ENCODE assay signal across 9 cellular contexts in the genomic region with DNA sequence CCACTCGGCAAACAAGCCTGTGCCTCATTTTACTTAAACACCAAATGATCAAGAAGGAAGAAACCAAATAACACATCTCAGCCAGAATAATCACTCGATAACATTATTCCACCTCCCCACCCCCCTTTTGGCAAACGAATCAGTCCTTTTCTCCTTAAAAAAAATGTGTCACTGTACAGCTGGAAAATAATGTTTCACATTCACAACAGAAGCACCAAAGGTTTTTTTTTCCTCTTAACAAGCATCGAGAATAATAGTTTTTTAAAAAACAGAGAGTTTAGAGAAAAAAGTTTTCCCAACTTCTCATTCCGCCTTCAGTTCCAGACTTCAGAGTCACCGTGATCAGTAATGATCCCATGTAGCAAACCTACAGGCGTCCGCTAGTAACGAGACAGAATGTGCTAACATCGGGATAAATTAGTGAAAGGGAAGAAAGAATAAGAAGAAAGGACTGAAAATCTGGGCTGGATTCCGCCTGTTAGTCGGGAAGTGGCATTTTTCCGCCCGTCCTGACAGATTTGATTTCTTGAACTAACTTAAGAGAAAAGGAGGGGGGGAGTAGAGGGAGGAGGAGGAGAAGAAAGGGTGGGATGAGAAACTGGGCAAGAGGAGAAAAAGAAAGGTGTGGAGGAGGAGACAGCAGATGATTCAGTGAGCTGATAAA. TPM values are rescaled to one million over a fixed set of nuclear protein-coding genes. Genes with fewer than 3 reads are reported as not detected.
DNase-seq lines count a peak whose midpoint lies in the region; ATAC-seq and TF ChIP-seq lines count a peak whose summit lies in the region.
"Had no signal": no experiment of that assay in that cellular context is flagged by ENCODE, and none has a peak within 500 bp of the region (broad histone marks: within the 10 kb centered on the region; RNA-seq: fewer than 3 reads in every experiment).

A gene with protein sequence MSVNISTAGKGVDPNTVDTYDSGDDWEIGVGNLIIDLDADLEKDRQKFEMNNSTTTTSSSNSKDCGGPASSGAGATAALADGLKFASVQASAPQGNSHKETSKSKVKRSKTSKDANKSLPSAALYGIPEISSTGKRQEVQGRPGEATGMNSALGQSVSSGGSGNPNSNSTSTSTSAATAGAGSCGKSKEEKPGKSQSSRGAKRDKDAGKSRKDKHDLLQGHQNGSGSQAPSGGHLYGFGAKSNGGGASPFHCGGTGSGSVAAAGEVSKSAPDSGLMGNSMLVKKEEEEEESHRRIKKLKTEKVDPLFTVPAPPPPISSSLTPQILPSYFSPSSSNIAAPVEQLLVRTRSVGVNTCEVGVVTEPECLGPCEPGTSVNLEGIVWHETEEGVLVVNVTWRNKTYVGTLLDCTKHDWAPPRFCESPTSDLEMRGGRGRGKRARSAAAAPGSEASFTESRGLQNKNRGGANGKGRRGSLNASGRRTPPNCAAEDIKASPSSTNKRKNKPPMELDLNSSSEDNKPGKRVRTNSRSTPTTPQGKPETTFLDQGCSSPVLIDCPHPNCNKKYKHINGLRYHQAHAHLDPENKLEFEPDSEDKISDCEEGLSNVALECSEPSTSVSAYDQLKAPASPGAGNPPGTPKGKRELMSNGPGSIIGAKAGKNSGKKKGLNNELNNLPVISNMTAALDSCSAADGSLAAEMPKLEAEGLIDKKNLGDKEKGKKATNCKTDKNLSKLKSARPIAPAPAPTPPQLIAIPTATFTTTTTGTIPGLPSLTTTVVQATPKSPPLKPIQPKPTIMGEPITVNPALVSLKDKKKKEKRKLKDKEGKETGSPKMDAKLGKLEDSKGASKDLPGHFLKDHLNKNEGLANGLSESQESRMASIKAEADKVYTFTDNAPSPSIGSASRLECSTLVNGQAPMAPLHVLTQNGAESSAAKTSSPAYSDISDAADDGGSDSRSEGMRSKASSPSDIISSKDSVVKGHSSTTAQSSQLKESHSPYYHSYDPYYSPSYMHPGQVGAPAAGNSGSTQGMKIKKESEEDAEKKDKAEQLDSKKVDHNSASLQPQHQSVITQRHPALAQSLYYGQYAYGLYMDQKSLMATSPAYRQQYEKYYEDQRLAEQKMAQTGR (N-terminal part only) (minus strand): TSS at position 388 of the 664 bp plus-strand sequence. CDS start 1,650 bp downstream, outside the sequence.

- peak; percentile 52 for DNase-seq in NCI-H146 (lab: John Stamatoyannopoulos, UW)
- DNase-seq in NCI-H146 treated with DMSO at 0.1 percent for 48 hours (lab: John Stamatoyannopoulos, UW; ENCODE audit: unreplicated experiment) = no peak
- DNase-seq in NCI-H774 (lab: John Stamatoyannopoulos, UW) = peak; percentile 30
- DNase-seq in mammary epithelial cell = peak; percentile 73
- DNase-seq in kidney tubule cell (ENCODE audit: low spot score) = peak; percentile 87
- DNase-seq in stimulated activated naive CD8-positive, alpha-beta T cell treated with anti-CD3 and anti-CD28 coated beads, Interleukin-15, amount 100 ng/mL, for 72 hours = no peak
- no peak for DNase-seq in NCI-H510A treated with DMSO at 0.1 percent for 48 hours (lab: John Stamatoyannopoulos, UW)
- DNase-seq: DND-41 had no signal

- dilution Hi-C loops in mammary epithelial cell (cut with HindIII; ENCODE audit: low sequenced_read_pairs) = no loop called here

- H3K4me1 Mint-ChIP-seq in stimulated activated naive CD8-positive, alpha-beta T cell treated with anti-CD3 and anti-CD28 coated beads, Interleukin-15, amount 100 ng/mL, for 72 hours = peaks cover 36% of the 10 kb centered on the region

- H3K9ac ChIP-seq in mammary epithelial cell (ENCODE audit: insufficient read depth, low read length) = peak within 1 kb of the TSS; percentile 93

- 4% methylated on average over 14 of the region's 14 CpGs for WGBS in mammary epithelial cell (ENCODE audit: low coverage, missing lambda C conversion rate)

- peak within 1 kb of the TSS; percentile 76 for H2AFZ ChIP-seq in mammary epithelial cell (ENCODE audit: low read depth, low read length)

- no peak within 1 kb of the TSS for H3K27ac Mint-ChIP-seq in stimulated activated naive CD8-positive, alpha-beta T cell treated with anti-CD3 and anti-CD28 coated beads, Interleukin-15, amount 100 ng/mL, for 72 hours

- in situ Hi-C loops in mammary epithelial cell (cut with MboI; ENCODE audit: low sequenced_read_pairs in 2 of 2) = loop anchor here in 1 of 2 donors (10.0 to 25.0 kb wide), 3 partner anchors 102 to 666 kb away; no protein-coding TSS in a partner anchor

- peaks cover 32% of the 10 kb centered on the region for H3K4me1 ChIP-seq in mammary epithelial cell (ENCODE audit: insufficient read depth, low read length)

- H3K79me2 ChIP-seq in mammary epithelial cell (ENCODE audit: insufficient read depth, low read length) = peaks cover 31% of the 10 kb centered on the region

- H3K4me2 ChIP-seq in mammary epithelial cell (ENCODE audit: insufficient read depth, low read depth, low read length) = peak within 1 kb of the TSS; percentile 97

- H4K20me1 ChIP-seq in mammary epithelial cell (ENCODE audit: insufficient read depth, low read length) = no peaks in the 10 kb centered on the region

- ATAC-seq in stimulated activated naive CD8-positive, alpha-beta T cell treated with anti-CD3 and anti-CD28 coated beads, Interleukin-15, amount 100 ng/mL, for 72 hours = no peak
- ATAC-seq in HG02938 (IDR thresholded peaks at IDR 0.05; ENCODE audit: unreplicated experiment) = no peak

- H3K27me3 ChIP-seq in mammary epithelial cell (ENCODE audit: insufficient read depth, low read length) = no peaks in the 10 kb centered on the region

- BruUV-seq in mammary epithelial cell (replicated peaks; lab: Mats Ljungman, UMichigan) = TSS peak; percentile 31

- H3K27ac ChIP-seq in mammary epithelial cell (ENCODE audit: insufficient read depth, low read depth, low read length) = peak within 1 kb of the TSS; percentile 92

- no peak for TF ChIP-seq CTCF in mammary epithelial cell (conservative IDR thresholded peaks at IDR 0.05 in 1 of 2, IDR thresholded peaks at IDR 0.05 in 1 of 2; ENCODE audit: extremely low read depth in 1 of 2, insufficient read depth in 1 of 2, low read depth in 1 of 2, low read length in 2 of 2)

- H3K9me3 Mint-ChIP-seq in stimulated activated naive CD8-positive, alpha-beta T cell treated with anti-CD3 and anti-CD28 coated beads, Interleukin-15, amount 100 ng/mL, for 72 hours = peaks cover 0 to 4% of the 10 kb centered on the region in 2 donors

- no peaks in the 10 kb centered on the region for H3K36me3 ChIP-seq in mammary epithelial cell (ENCODE audit: insufficient read depth, low read length)

- peaks cover 9% of the 10 kb centered on the region for H3K27me3 Mint-ChIP-seq in stimulated activated naive CD8-positive, alpha-beta T cell treated with anti-CD3 and anti-CD28 coated beads, Interleukin-15, amount 100 ng/mL, for 72 hours

- CTCF ChIA-PET in mammary epithelial cell (lab: Charles Lee; ENCODE audit: low non-redundant PET) = no interaction called here

- peak within 1 kb of the TSS; percentile 75 to 97 (median 75) for H3K4me3 ChIP-seq in mammary epithelial cell (replicated peaks in 1 of 3; ENCODE audit: insufficient read depth in 1 of 3, low read depth in 2 of 3, low read length in 3 of 3)

- H3K9me3 ChIP-seq in mammary epithelial cell (replicated peaks; ENCODE audit: insufficient read depth, low read length) = no peaks in the 10 kb centered on the region

- intact Hi-C loops in mammary epithelial cell (cut with micrococcal nuclease) = loop anchor here (1.0 to 10.0 kb wide), 11 partner anchors 152 to 1008 kb away; no protein-coding TSS in a partner anchor

- H3K4me3 Mint-ChIP-seq in stimulated activated naive CD8-positive, alpha-beta T cell treated with anti-CD3 and anti-CD28 coated beads, Interleukin-15, amount 100 ng/mL, for 72 hours = peak within 1 kb of the TSS; percentile 70 to 78

RNA-seq across cellular contexts. Expression of the gene that starts here (rescaled TPM):
- 10 to 100 TPM in 1 of 2 donors, 1 to 10 TPM in 1; 7.0 to 20.0 TPM for total RNA-seq in mammary epithelial cell
- polyA plus RNA-seq in mammary epithelial cell = 4.4 TPM
- polyA minus RNA-seq in mammary epithelial cell = 5.8 TPM

Comparison
In these comparisons a context has a peak if more than half of its experiments do, and no peak if none do; other contexts are left out.
1. DNase-seq: peak in NCI-H146 (single experiment), NCI-H774 (single experiment), mammary epithelial cell (single experiment) and kidney tubule cell (single experiment); none in NCI-H146 treated with DMSO at 0.1 percent for 48 hours (single experiment), stimulated activated naive CD8-positive, alpha-beta T cell treated with anti-CD3 and anti-CD28 coated beads, Interleukin-15, amount 100 ng/mL, for 72 hours (0 of 2) and NCI-H510A treated with DMSO at 0.1 percent for 48 hours (single experiment).